In genomic region chr6:158808918-158809678, GRCh38 we compare ENCODE assay signal across 8 cellular contexts. TPM values are rescaled to one million over a fixed set of nuclear protein-coding genes. Genes with fewer than 3 reads are reported as not detected.
DNase-seq lines count a peak whose midpoint lies in the region; ATAC-seq and TF ChIP-seq lines count a peak whose summit lies in the region.

No MANE protein-coding gene starts in this region.

- CTCF ChIA-PET in T-cell (lab: Charles Lee): interaction anchor here (0.5 to 2.8 kb wide), 9 partner anchors 14 to 227 kb away, joined by 3 to 14 read pairs (median 4); no protein-coding TSS in a partner anchor

- peaks cover 4% of the 10 kb centered on the region for H3K36me3 ChIP-seq in suprapubic skin

- H3K9me3 ChIP-seq in suprapubic skin: no peaks in the 10 kb centered on the region

- no peak for TF ChIP-seq POLR2A in suprapubic skin (IDR thresholded peaks at IDR 0.05)

- H3K4me1 ChIP-seq in suprapubic skin: peaks cover 82% of the 10 kb centered on the region

- H3K27ac ChIP-seq in suprapubic skin: no peak overlapping the region

- no peak for TF ChIP-seq EP300 in suprapubic skin (IDR thresholded peaks at IDR 0.05)

- H3K4me3 ChIP-seq in suprapubic skin: no peak overlapping the region

- ATAC-seq in Right ventricle myocardium superior (ENCODE audit: poor library complexity) (peak; percentile 24), Right ventricle myocardium inferior (no peak), HG03025 (IDR thresholded peaks at IDR 0.05; ENCODE audit: low FRiP score, unreplicated experiment) (peak; percentile 60), T-cell (replicated peaks in 1 of 4) (peak; percentile 36 to 82 (median 60)), memory B cell (ENCODE audit: low read depth) (peak; percentile 84)

- TF ChIP-seq CTCF in suprapubic skin (IDR thresholded peaks at IDR 0.05): no peak

- H3K27ac Mint-ChIP-seq in T-cell (peak overlapping the region; percentile 84 to 85), memory B cell (peak overlapping the region; percentile 98)

- H3K9me3 Mint-ChIP-seq in T-cell (no peaks in the 10 kb centered on the region), memory B cell (peaks cover 3% of the 10 kb centered on the region)

- H3K4me3 Mint-ChIP-seq in T-cell: peak overlapping the region; percentile 41 to 79 (median 58)
- H3K4me3 Mint-ChIP-seq in memory B cell: peak overlapping the region; percentile 64

- H3K4me1 Mint-ChIP-seq in T-cell: peaks cover 95 to 100% (median 98%) of the 10 kb centered on the region in 3 donors
- H3K4me1 Mint-ChIP-seq in memory B cell: peaks cover 76% of the 10 kb centered on the region

- H3K36me3 Mint-ChIP-seq in T-cell: peaks cover 73% of the 10 kb centered on the region
- peaks cover 40% of the 10 kb centered on the region for H3K36me3 Mint-ChIP-seq in memory B cell

- POLR2A ChIA-PET in T-cell (lab: Charles Lee): interaction anchor here (0.5 to 3.2 kb wide), 18 partner anchors 9 to 156 kb away, joined by 3 to 24 read pairs (median 4); partner anchors contain the start of gene EZR (in 2 of the 2)

- intact Hi-C loops in Right ventricle myocardium superior (cut with DNase I) (no loop called here), Right ventricle myocardium inferior (cut with DNase I) (no loop called here)

- H3K27me3 Mint-ChIP-seq in T-cell: no peaks in the 10 kb centered on the region
- H3K27me3 Mint-ChIP-seq in memory B cell: no peaks in the 10 kb centered on the region

- DNase-seq in Right ventricle myocardium superior (no peak), Right ventricle myocardium inferior (ENCODE audit: missing footprints) (no peak), T-cell (peak in 27 of 34 experiments; percentile 17 to 75 (median 39)), memory B cell (ENCODE audit: low spot score in 2 of 2) (peak in 1 of 2 donors; percentile 79), inferior parietal cortex (ENCODE audit: extremely low spot score) (no peak), AG08396 (ENCODE audit: low spot score) (no peak), suprapubic skin (ENCODE audit: low spot score in 2 of 2) (no peak)

- no peaks in the 10 kb centered on the region for H3K27me3 ChIP-seq in suprapubic skin

- whole genome bisulfite sequencing in suprapubic skin: 59% methylated on average over 8 of the region's 8 CpGs

RNA-seq across cellular contexts. Expression of gene EZR, which starts 10.1 kb away (rescaled TPM):
- total RNA-seq in Right ventricle myocardium superior (197 TPM), Right ventricle myocardium inferior (203 TPM), T-cell (100 to 1,000 TPM; 176 to 286 (median 272) TPM), suprapubic skin (100 to 1,000 TPM; 154 to 394 (median 238) TPM)

Comparison
In these comparisons a context has a peak if more than half of its experiments do, and no peak if none do; other contexts are left out.
1. DNase-seq: peak in T-cell (27 of 34); none in Right ventricle myocardium superior (single experiment), Right ventricle myocardium inferior (single experiment), inferior parietal cortex (single experiment), AG08396 (single experiment) and suprapubic skin (0 of 2).